In genomic region chr5:120457839-120458507, GRCh38 we compare ENCODE assay signal across 8 cellular contexts. TPM values are rescaled to one million over a fixed set of nuclear protein-coding genes. Genes with fewer than 3 reads are reported as not detected.
DNase-seq lines count a peak whose midpoint lies in the region; ATAC-seq, FAIRE-seq and TF ChIP-seq lines count a peak whose summit lies in the region.

No MANE protein-coding gene starts in this region.

- peak; percentile 33 for FAIRE-seq in H54 (lab: Jason Lieb, UNC)

- H3K4me1 ChIP-seq in lung (ENCODE audit: control insufficient read depth in 2 of 2, insufficient read depth in 2 of 2, low read length in 2 of 2): peaks cover 2 to 8% of the 10 kb centered on the region in 2 donors

- H3K9me3 ChIP-seq in KOPT-K1 (ENCODE audit: insufficient read depth, low read length, poor library complexity, severe bottlenecking): no peaks in the 10 kb centered on the region
- no peaks in the 10 kb centered on the region for H3K9me3 ChIP-seq in T-helper 17 cell (ENCODE audit: control insufficient read depth, low read length, poor library complexity, severe bottlenecking)
- no peaks in the 10 kb centered on the region for H3K9me3 ChIP-seq in lung (ENCODE audit: control insufficient read depth in 2 of 2, insufficient read depth in 1 of 2, low read length in 1 of 2)

- TF ChIP-seq CTCF in chondrocyte (IDR thresholded peaks at IDR 0.05) (peak; percentile 97), lung (IDR thresholded peaks at IDR 0.05; ENCODE audit: control extremely low read depth, extremely low read depth) (peak; percentile 36)

- TF ChIP-seq POLR2A in H54 (IDR thresholded peaks at IDR 0.05; ENCODE audit: low read depth, low read length): peak; percentile 57; the same call in 1 of the 2 replicates

- H3K4me3 Mint-ChIP-seq in T-helper 17 cell (peak overlapping the region; percentile 69), chondrocyte (ENCODE audit: unreplicated experiment) (peak overlapping the region; percentile 33)
- peak overlapping the region; percentile 52 to 53 for H3K4me3 Mint-ChIP-seq in stimulated activated naive CD8-positive, alpha-beta T cell treated with anti-CD3 and anti-CD28 coated beads, Interleukin-15, amount 100 ng/mL, for 72 hours

- no peaks in the 10 kb centered on the region for H3K27me3 ChIP-seq in lung (ENCODE audit: control insufficient read depth, insufficient read depth)

- H3K27ac Mint-ChIP-seq in T-helper 17 cell (peak overlapping the region; percentile 0), chondrocyte (ENCODE audit: unreplicated experiment) (no peak overlapping the region)
- peak overlapping the region in 1 of 2 donors; percentile 23 for H3K27ac Mint-ChIP-seq in stimulated activated naive CD8-positive, alpha-beta T cell treated with anti-CD3 and anti-CD28 coated beads, Interleukin-15, amount 100 ng/mL, for 72 hours

- peak overlapping the region; percentile 8 for H3K4me3 ChIP-seq in lung

- WGBS in lung, 2 donors: 60 to 61% methylated on average over 20 of the region's 20 CpGs

- H3K4me1 Mint-ChIP-seq in T-helper 17 cell (peaks cover 4% of the 10 kb centered on the region), chondrocyte (ENCODE audit: low read depth) (peaks cover 27% of the 10 kb centered on the region)
- no peaks in the 10 kb centered on the region for H3K4me1 Mint-ChIP-seq in stimulated activated naive CD8-positive, alpha-beta T cell treated with anti-CD3 and anti-CD28 coated beads, Interleukin-15, amount 100 ng/mL, for 72 hours

- peak; percentile 82 for ATAC-seq in T-helper 17 cell
- ATAC-seq in lung (ENCODE audit: insufficient read depth, low FRiP score): peak; percentile 24
- peak; percentile 88 for ATAC-seq in stimulated activated naive CD8-positive, alpha-beta T cell treated with anti-CD3 and anti-CD28 coated beads, Interleukin-15, amount 100 ng/mL, for 72 hours

- H3K9me3 Mint-ChIP-seq in chondrocyte (ENCODE audit: low read depth): no peaks in the 10 kb centered on the region
- no peaks in the 10 kb centered on the region for H3K9me3 Mint-ChIP-seq in stimulated activated naive CD8-positive, alpha-beta T cell treated with anti-CD3 and anti-CD28 coated beads, Interleukin-15, amount 100 ng/mL, for 72 hours

- H3K36me3 Mint-ChIP-seq in T-helper 17 cell (ENCODE audit: low read depth) (no peaks in the 10 kb centered on the region), chondrocyte (ENCODE audit: low read depth) (no peaks in the 10 kb centered on the region)

- H3K27ac ChIP-seq in KOPT-K1 (ENCODE audit: low read depth, low read length, poor library complexity, severe bottlenecking) (peak overlapping the region; percentile 20), lung (ENCODE audit: low read depth in 1 of 2, low read length in 1 of 2) (no peak overlapping the region)

- H3K27me3 Mint-ChIP-seq in T-helper 17 cell (peaks cover 9% of the 10 kb centered on the region), chondrocyte (ENCODE audit: low read depth) (peaks cover 3% of the 10 kb centered on the region)
- peaks cover 12% of the 10 kb centered on the region for H3K27me3 Mint-ChIP-seq in stimulated activated naive CD8-positive, alpha-beta T cell treated with anti-CD3 and anti-CD28 coated beads, Interleukin-15, amount 100 ng/mL, for 72 hours

- DNase-seq in NCI-H146 (lab: John Stamatoyannopoulos, UW) (peak; percentile 12), NCI-H146 treated with DMSO at 0.1 percent for 48 hours (lab: John Stamatoyannopoulos, UW; ENCODE audit: unreplicated experiment) (no peak), H54 (ENCODE audit: insufficient read length, low spot score) (no peak), T-helper 17 cell (no peak), chondrocyte (ENCODE audit: low spot score) (peak; percentile 84), lung (ENCODE audit: low spot score) (peak; percentile 78)
- DNase-seq in stimulated activated naive CD8-positive, alpha-beta T cell treated with anti-CD3 and anti-CD28 coated beads, Interleukin-15, amount 100 ng/mL, for 72 hours: peak; percentile 40 to 70

- H3K36me3 ChIP-seq in KOPT-K1 (ENCODE audit: insufficient read depth, low read length) (no peaks in the 10 kb centered on the region), lung (ENCODE audit: control insufficient read depth in 2 of 2, insufficient read depth in 2 of 2, low read length in 2 of 2) (no peaks in the 10 kb centered on the region)

RNA-seq across cellular contexts. Expression of gene PRR16, which starts 6.1 kb away (rescaled TPM):
- total RNA-seq in T-helper 17 cell: not detected
- 10.7 to 38.1 TPM (median 10.7 TPM) in 3 replicates for total RNA-seq in chondrocyte
- total RNA-seq in lung: 1 to 10 TPM; 5.9 TPM
- polyA plus RNA-seq in lung: 1 to 10 TPM; 1.1 to 6.6 TPM

Comparison
In these comparisons a context has a peak if more than half of its experiments do, and no peak if none do; other contexts are left out.
1. DNase-seq: peak in NCI-H146 (single experiment), chondrocyte (single experiment), lung (single experiment) and stimulated activated naive CD8-positive, alpha-beta T cell treated with anti-CD3 and anti-CD28 coated beads, Interleukin-15, amount 100 ng/mL, for 72 hours (2 of 2); none in NCI-H146 treated with DMSO at 0.1 percent for 48 hours (single experiment), H54 (single experiment) and T-helper 17 cell (0 of 3).
2. ATAC-seq: peak in every context shown above with its lines; median percentile 88 in stimulated activated naive CD8-positive, alpha-beta T cell treated with anti-CD3 and anti-CD28 coated beads, Interleukin-15, amount 100 ng/mL, for 72 hours; 82 in T-helper 17 cell; 24 in lung.
3. RNA of gene PRR16, which starts 6.1 kb away (total RNA-seq): 10.7 to 38.1 TPM in chondrocyte and 5.9 TPM in lung; not detected in T-helper 17 cell; every median in the first group is over 4 times any median in the second.
4. Peak in every context shown above with its lines, with median percentiles within 50 percentile points of each other: H3K4me3 Mint-ChIP-seq.